In genomic region chr10:131997366-131998049, GRCh38 we compare ENCODE assay signal across 1 cellular context.
TF ChIP-seq lines count a peak whose summit lies in the region.

No MANE protein-coding gene starts in this region.

TF ChIP-seq in HepG2, 621 proteins besides CTCF, POLR2A, EP300 and RAD21 (continued from another document and continues in another):
- TF ChIP-seq MNT (IDR thresholded peaks at IDR 0.05) (no peak), ZNF609 (CRISPR knock-in tag; IDR thresholded peaks at IDR 0.05; ENCODE audit: borderline replicate concordance) (peak; percentile 79), BRF2 (CRISPR knock-in tag; IDR thresholded peaks at IDR 0.05) (no peak), JUND (CRISPR knock-in tag; IDR thresholded peaks at IDR 0.05) (peak; percentile 67), LCORL (IDR thresholded peaks at IDR 0.05) (no peak), LCORL (CRISPR knock-in tag; IDR thresholded peaks at IDR 0.05) (no peak; the same call in none of the 2 replicates), FUBP1 (CRISPR knock-in tag; IDR thresholded peaks at IDR 0.05; ENCODE audit: borderline replicate concordance) (no peak), KDM2A (CRISPR knock-in tag; IDR thresholded peaks at IDR 0.05; ENCODE audit: borderline replicate concordance, low read depth) (peak; percentile 88), DBP (CRISPR knock-in tag; IDR thresholded peaks at IDR 0.05; ENCODE audit: not compliant biosample characterization) (no peak), SOX5 (CRISPR knock-in tag; IDR thresholded peaks at IDR 0.05; ENCODE audit: borderline replicate concordance) (peak; percentile 100), ZNF775 (CRISPR knock-in tag; IDR thresholded peaks at IDR 0.05; ENCODE audit: borderline replicate concordance) (0 out of 2 replicates have a peak, but pooled peaks have one; percentile 42), ZNF512B (CRISPR knock-in tag; IDR thresholded peaks at IDR 0.05; ENCODE audit: borderline replicate concordance) (no peak), ZNF446 (CRISPR knock-in tag; IDR thresholded peaks at IDR 0.05) (peak; percentile 67; the same call in 1 of the 2 replicates), DNMT3B (CRISPR knock-in tag; conservative IDR thresholded peaks at IDR 0.05) (peak; percentile 63; the same call in 1 of the 2 replicates), ZNF644 (CRISPR knock-in tag; IDR thresholded peaks at IDR 0.05; ENCODE audit: low read depth) (0 out of 2 replicates have a peak, but pooled peaks have one; percentile 43), ZNF672 (CRISPR knock-in tag; IDR thresholded peaks at IDR 0.05) (no peak), GABPA (IDR thresholded peaks at IDR 0.05; ENCODE audit: low read depth, low read length) (no peak), GABPA (CRISPR knock-in tag; IDR thresholded peaks at IDR 0.05; ENCODE audit: low read depth) (peak; percentile 72), ZNF713 (CRISPR knock-in tag; IDR thresholded peaks at IDR 0.05) (0 out of 2 replicates have a peak, but pooled peaks have one; percentile 29), ONECUT2 (CRISPR knock-in tag; IDR thresholded peaks at IDR 0.05) (no peak), ZNF543 (CRISPR knock-in tag; IDR thresholded peaks at IDR 0.05) (peak; percentile 84), ZNF251 (CRISPR knock-in tag; IDR thresholded peaks at IDR 0.05) (no peak), IRF1 (CRISPR knock-in tag; IDR thresholded peaks at IDR 0.05; ENCODE audit: low read depth) (no peak), MEF2D (CRISPR knock-in tag; IDR thresholded peaks at IDR 0.05) (peak; percentile 88), NCOR1 (IDR thresholded peaks at IDR 0.05; ENCODE audit: borderline replicate concordance, low read length) (peak; percentile 68; the same call in 1 of the 2 replicates), HCFC1 (IDR thresholded peaks at IDR 0.05; ENCODE audit: low read depth, low read length) (no peak), BCL3 (CRISPR knock-in tag; IDR thresholded peaks at IDR 0.05) (peak; percentile 29; the same call in 1 of the 2 replicates), MXD1 (CRISPR knock-in tag; IDR thresholded peaks at IDR 0.05) (peak; percentile 49; the same call in 1 of the 2 replicates), ATF6 (CRISPR knock-in tag; conservative IDR thresholded peaks at IDR 0.05) (no peak), ZNF510 (CRISPR knock-in tag; IDR thresholded peaks at IDR 0.05; ENCODE audit: low read depth) (peak; percentile 56; the same call in 1 of the 2 replicates), ZNF234 (CRISPR knock-in tag; conservative IDR thresholded peaks at IDR 0.05) (no peak), ZBTB26 (CRISPR knock-in tag; IDR thresholded peaks at IDR 0.05; ENCODE audit: borderline replicate concordance) (0 out of 2 replicates have a peak, but pooled peaks have one; percentile 73), HNF4A (CRISPR knock-in tag; IDR thresholded peaks at IDR 0.05) (peak; percentile 63), MLX (CRISPR knock-in tag; IDR thresholded peaks at IDR 0.05) (peak; percentile 67), TOE1 (CRISPR knock-in tag; IDR thresholded peaks at IDR 0.05) (no peak), XRCC5 (optimal IDR thresholded peaks at IDR 0.05; ENCODE audit: low read length) (peak; percentile 39), IRX3 (CRISPR knock-in tag; IDR thresholded peaks at IDR 0.05; ENCODE audit: borderline replicate concordance, low read depth) (no peak), ZNF335 (CRISPR knock-in tag; IDR thresholded peaks at IDR 0.05) (0 out of 2 replicates have a peak, but pooled peaks have one; percentile 56)
